Comparison of ENCODE assay signal across 10 cellular contexts in genomic region chr17:28372945-28373274, GRCh38. TPM values are rescaled to one million over a fixed set of nuclear protein-coding genes. Genes with fewer than 3 reads are reported as not detected.
A peak's percentile ranks its signal among the peaks of the same experiment; 100 is the strongest.
DNase-seq lines count a peak whose midpoint lies in the region; ATAC-seq and TF ChIP-seq lines count a peak whose summit lies in the region.
"Had no signal": no experiment of that assay in that cellular context is flagged by ENCODE, and none has a peak within 500 bp of the region (broad histone marks: within the 10 kb centered on the region; RNA-seq: fewer than 3 reads in every experiment).

No MANE protein-coding gene starts in this region.

- no peak overlapping the region for H3K27ac Mint-ChIP-seq in H9
- H3K27ac Mint-ChIP-seq in activated naive CD8-positive, alpha-beta T cell treated with anti-CD3 and anti-CD28 coated beads, Interleukin-2, amount 50 U/mL, for 24 hours = peak overlapping the region; percentile 79

- H3K4me1 ChIP-seq in H9 (ENCODE audit: insufficient read depth, low read length) (peaks cover 2% of the 10 kb centered on the region; the same call in 1 of the 2 replicates), muscle layer of duodenum (ENCODE audit: control insufficient read depth in 1 of 2, insufficient read depth in 2 of 2, low read length in 2 of 2) (peaks cover 16% of the 10 kb centered on the region in 2 donors)

- H3K79me1 ChIP-seq in H9 (ENCODE audit: insufficient read depth, low read depth, low read length, poor library complexity, severe bottlenecking) = no peaks in the 10 kb centered on the region

- H3K79me2 ChIP-seq in H9 (ENCODE audit: insufficient read depth, low read length) = no peaks in the 10 kb centered on the region

- H2BK20ac ChIP-seq in H9 (ENCODE audit: low read depth, low read length, poor library complexity, severe bottlenecking) = no peak overlapping the region

- no peak overlapping the region for H3K4ac ChIP-seq in H9 (ENCODE audit: low read depth, low read length)

- no peak for ATAC-seq in activated naive CD8-positive, alpha-beta T cell treated with anti-CD3 and anti-CD28 coated beads, Interleukin-2, amount 50 U/mL, for 24 hours
- ATAC-seq in GM18519 (IDR thresholded peaks at IDR 0.05; ENCODE audit: low FRiP score, unreplicated experiment) = no peak
- ATAC-seq: K562 had no signal

- peaks cover 14 to 21% of the 10 kb centered on the region in 2 experiments for H3K4me1 Mint-ChIP-seq in H9
- H3K4me1 Mint-ChIP-seq in activated naive CD8-positive, alpha-beta T cell treated with anti-CD3 and anti-CD28 coated beads, Interleukin-2, amount 50 U/mL, for 24 hours = peaks cover 20% of the 10 kb centered on the region

- H4K5ac ChIP-seq in H9 (ENCODE audit: insufficient read length, low read depth, low read length) = no peak overlapping the region

- H3K9me3 ChIP-seq in H9 (ENCODE audit: control insufficient read depth, low read depth, low read length) (no peaks in the 10 kb centered on the region), muscle layer of duodenum (ENCODE audit: control insufficient read depth in 1 of 2, low read length in 2 of 2) (no peaks in the 10 kb centered on the region)

- H2AFZ ChIP-seq in H9 (ENCODE audit: low read length) = no peak overlapping the region

- peak overlapping the region; percentile 57 to 83 for H3K4me3 Mint-ChIP-seq in H9
- H3K4me3 Mint-ChIP-seq in activated naive CD8-positive, alpha-beta T cell treated with anti-CD3 and anti-CD28 coated beads, Interleukin-2, amount 50 U/mL, for 24 hours = peak overlapping the region; percentile 85

- DNase-seq in AG10803 (ENCODE audit: low read depth) (no peak), H9 (no peak), HK-2 (ENCODE audit: unreplicated experiment) (no peak), GM10248 (ENCODE audit: extremely low spot score) (no peak), 8988T (no peak)
- no peak for DNase-seq in activated naive CD8-positive, alpha-beta T cell treated with anti-CD3 and anti-CD28 coated beads, Interleukin-2, amount 50 U/mL, for 24 hours
- DNase-seq: trophoblast cell had no signal

- CTCF ChIA-PET in GM10248 (lab: Yijun Ruan, JAX) = interaction anchor here (0.7 kb wide), 1 partner anchor 44 kb away, joined by 3 read pairs; no protein-coding TSS in a partner anchor

- H3K36me3 Mint-ChIP-seq in H9 (ENCODE audit: insufficient read depth in 1 of 3, low read depth in 3 of 3) = peaks cover 0 to 6% (median 2%) of the 10 kb centered on the region in 3 experiments; a peak in 3 of 7 replicates
- peaks cover 13% of the 10 kb centered on the region for H3K36me3 Mint-ChIP-seq in activated naive CD8-positive, alpha-beta T cell treated with anti-CD3 and anti-CD28 coated beads, Interleukin-2, amount 50 U/mL, for 24 hours (ENCODE audit: low read depth)

- no peaks in the 10 kb centered on the region; a peak in 2 of 5 replicates for H3K9me3 Mint-ChIP-seq in H9
- no peaks in the 10 kb centered on the region for H3K9me3 Mint-ChIP-seq in activated naive CD8-positive, alpha-beta T cell treated with anti-CD3 and anti-CD28 coated beads, Interleukin-2, amount 50 U/mL, for 24 hours

- H3K27me3 Mint-ChIP-seq in H9 (ENCODE audit: low read depth) = peaks cover 48% of the 10 kb centered on the region
- no peaks in the 10 kb centered on the region for H3K27me3 Mint-ChIP-seq in activated naive CD8-positive, alpha-beta T cell treated with anti-CD3 and anti-CD28 coated beads, Interleukin-2, amount 50 U/mL, for 24 hours

- WGBS in H9 (ENCODE audit: extremely low coverage, insufficient read length, low lambda C conversion rate) = no CpG with 5 or more reads among the region's 6 CpGs

- peaks cover 12% of the 10 kb centered on the region; the same call in 1 of the 2 replicates for H3K27me3 ChIP-seq in H9 (ENCODE audit: insufficient read depth, low read length)
- H3K27me3 ChIP-seq in muscle layer of duodenum (ENCODE audit: low read depth, low read length) = peaks cover 5% of the 10 kb centered on the region

- H3K56ac ChIP-seq in H9 (ENCODE audit: insufficient read length, low read depth, low read length) = no peak overlapping the region

- H2BK12ac ChIP-seq in H9 (ENCODE audit: insufficient read length, low read depth, low read length) = no peak overlapping the region

- POLR2A ChIA-PET in GM10248 (lab: Yijun Ruan, JAX) = no interaction called here

- H3T11ph ChIP-seq in H9 (ENCODE audit: low read length) = no peak overlapping the region

- peak overlapping the region; percentile 53 for H3K4me2 ChIP-seq in H9 (ENCODE audit: insufficient read depth, insufficient read length, low read length)

- H2BK15ac ChIP-seq in H9 (ENCODE audit: low read depth, low read length) = no peak overlapping the region

- no peak overlapping the region for H3K18ac ChIP-seq in H9 (ENCODE audit: insufficient read length, low read depth, low read length)

- TF ChIP-seq CTCF in AG10803 (conservative IDR thresholded peaks at IDR 0.05; ENCODE audit: low read length) = no peak
- no peak for TF ChIP-seq CTCF in H9 (conservative IDR thresholded peaks at IDR 0.05)
- TF ChIP-seq CTCF in GM10248 (IDR thresholded peaks at IDR 0.05; ENCODE audit: control extremely low read depth, extremely low read depth, low read depth, missing control alignments) = no peak

- H4K20me1 ChIP-seq in H9 (ENCODE audit: control insufficient read depth, insufficient read depth, insufficient read length) = peaks cover 2% of the 10 kb centered on the region

- no peak overlapping the region for H2AK5ac ChIP-seq in H9 (ENCODE audit: insufficient read length, low read length)

- H3K14ac ChIP-seq in H9 (ENCODE audit: insufficient read depth, low read length) = no peak overlapping the region

- peaks cover 10% of the 10 kb centered on the region for H3K23me2 ChIP-seq in H9 (ENCODE audit: insufficient read length, low read depth, low read length, poor library complexity, severe bottlenecking)

- H3K27ac ChIP-seq in H9 (ENCODE audit: insufficient read length, low read depth, low read length) = no peak overlapping the region
- no peak overlapping the region for H3K27ac ChIP-seq in muscle layer of duodenum (ENCODE audit: low read length)

- H3K9ac ChIP-seq in H9 (ENCODE audit: extremely low read depth, insufficient read length, low read length) = no peak overlapping the region

- H4K8ac ChIP-seq in H9 (replicated peaks; ENCODE audit: insufficient read length, low read depth, low read length) = no peak overlapping the region

- H3K23ac ChIP-seq in H9 (ENCODE audit: insufficient read length, low read depth, low read length) = no peak overlapping the region

- no peak overlapping the region for H2BK5ac ChIP-seq in H9 (ENCODE audit: insufficient read length, low read length)

- H3K4me3 ChIP-seq in AG10803 (ENCODE audit: low read length) (peak overlapping the region; percentile 70), muscle layer of duodenum (ENCODE audit: low read depth in 1 of 2, low read length in 2 of 2) (peak overlapping the region; percentile 55 to 78)
- H3K4me3 ChIP-seq: K562 had no signal

- H2BK120ac ChIP-seq in H9 (ENCODE audit: low read depth, low read length, poor library complexity, severe bottlenecking) = no peak overlapping the region

- no peaks in the 10 kb centered on the region for H3K36me3 ChIP-seq in muscle layer of duodenum (ENCODE audit: control insufficient read depth in 1 of 2, insufficient read depth in 2 of 2, low read length in 2 of 2)

- no peak overlapping the region for H4K91ac ChIP-seq in H9 (ENCODE audit: insufficient read length, low read depth, low read length)

RNA-seq across cellular contexts. Expression of gene SARM1, which starts 1.4 kb away (rescaled TPM):
- total RNA-seq in H9 (2021) = 5.1 and 5.4 TPM in 2 replicates

RNA-seq across cellular contexts. Expression of gene VTN, which starts 2.8 kb away (rescaled TPM):
- 0.13 TPM in 1 of 2 replicates, not detected in the other for total RNA-seq in H9 (2021)

RNA-seq across cellular contexts. Expression of gene SEBOX, which starts 7.9 kb away (rescaled TPM):
- not detected in 2 replicates for total RNA-seq in H9 (2021)
- total RNA-seq: K562 had no signal

RNA-seq across cellular contexts. Expression of gene POLDIP2, which starts 15.6 kb away (rescaled TPM):
- 82.8 and 83.3 TPM in 2 replicates for total RNA-seq in H9 (2021)

RNA-seq across cellular contexts. Expression of gene SLC46A1, which starts 33.1 kb away (rescaled TPM):
- total RNA-seq in H9 (2021) = 8.7 and 9.1 TPM in 2 replicates
